11 cellular contexts compared by ENCODE assay signal in genomic region chr1:12180315-12180714, GRCh38. TPM values are rescaled to one million over a fixed set of nuclear protein-coding genes. Genes with fewer than 3 reads are reported as not detected.
DNase-seq lines count a peak whose midpoint lies in the region; ATAC-seq, FAIRE-seq and TF ChIP-seq lines count a peak whose summit lies in the region.
"Had no signal": no experiment of that assay in that cellular context is flagged by ENCODE, and none has a peak within 500 bp of the region (broad histone marks: within the 10 kb centered on the region; RNA-seq: fewer than 3 reads in every experiment).

No MANE protein-coding gene starts in this region.

- H3K36me3 ChIP-seq in heart left ventricle, result peaks cover 0 to 21% (median 0%) of the 10 kb centered on the region in 9 donors
- H3K36me3 ChIP-seq: ovary had no signal

- no peak for FAIRE-seq in GM12892 (lab: Jason Lieb, UNC)
- FAIRE-seq: colon had no signal

- H3K4me1 ChIP-seq in heart left ventricle, result peaks cover 13 to 100% (median 62%) of the 10 kb centered on the region in 12 donors

- peak overlapping the region; percentile 16 to 96 (median 62) for H3K27ac ChIP-seq in heart left ventricle
- H3K27ac ChIP-seq: ovary had no signal

- peak; percentile 5 to 38 (median 22) for ATAC-seq in heart left ventricle
- no peak for ATAC-seq in GM21367 (IDR thresholded peaks at IDR 0.05; ENCODE audit: unreplicated experiment)
- ATAC-seq in HG02884 (IDR thresholded peaks at IDR 0.05; ENCODE audit: unreplicated experiment), result no peak

- WGBS in heart left ventricle, 4 donors, result 59 to 76% (median 69%) methylated on average over 5 to 10 of the region's 10 CpGs

- intact Hi-C loops in heart left ventricle (cut with DNase I), result loop anchor here in 3 of 10 donors (5.0 to 10.0 kb wide), 3 partner anchors 33 to 46 kb away; no protein-coding TSS in a partner anchor

- no peak for TF ChIP-seq CTCF in heart left ventricle (IDR thresholded peaks at IDR 0.05)

- no peak overlapping the region for H3K4me3 ChIP-seq in heart left ventricle
- H3K4me3 ChIP-seq: ovary had no signal

- no peak for TF ChIP-seq POLR2A in heart left ventricle (IDR thresholded peaks at IDR 0.05)
- TF ChIP-seq POLR2A in GM12892 (IDR thresholded peaks at IDR 0.05; ENCODE audit: low read depth, low read length), result no peak

- peak; percentile 74 for DNase-seq in Ammon's horn (ENCODE audit: low spot score)
- DNase-seq in SKM-1 treated with dmso at 0.1 percent for 144 hours (lab: John Stamatoyannopoulos, UW; ENCODE audit: unreplicated experiment), result peak; percentile 95
- DNase-seq in heart left ventricle, result peak in 4 of 5 donors; percentile 65 to 82 (median 78)
- DNase-seq in pons (ENCODE audit: low spot score), result peak; percentile 84
- DNase-seq in GOT3 (lab: John Stamatoyannopoulos, UW), result no peak
- DNase-seq in GM12892 (ENCODE audit: insufficient read length), result no peak
- DNase-seq: NCI-H1092 treated with DMSO at 0.1 percent for 48 hours had no signal

- no peaks in the 10 kb centered on the region for H3K27me3 ChIP-seq in heart left ventricle
- H3K27me3 ChIP-seq: ovary had no signal

- no peaks in the 10 kb centered on the region for H3K9me3 ChIP-seq in heart left ventricle
- H3K9me3 ChIP-seq: ovary had no signal

RNA-seq across cellular contexts. Expression of gene TNFRSF1B, which starts 13.5 kb away (rescaled TPM):
- total RNA-seq in heart left ventricle, result 10 to 100 TPM; 11.2 to 71.0 (median 16.6) TPM
- polyA plus RNA-seq in heart left ventricle, result 10 to 100 TPM in 1 of 2 donors, 1 to 10 TPM in 1; 8.6 to 14.9 TPM
- 24.1 TPM for polyA plus RNA-seq in GM12892 (2012; ENCODE audit: missing spikeins)

RNA-seq across cellular contexts. Expression of gene VPS13D, which starts 49.5 kb away (rescaled TPM):
- total RNA-seq in heart left ventricle, result 100 to 1,000 TPM in 4 of 9 donors, 10 to 100 TPM in 5; 74.3 to 301 (median 95.8) TPM
- polyA plus RNA-seq in heart left ventricle, result 10 to 100 TPM; 32.1 to 84.8 TPM
- 6.5 TPM for polyA plus RNA-seq in GM12892 (2012; ENCODE audit: missing spikeins)

Comparison
In these comparisons a context has a peak if more than half of its experiments do, and no peak if none do; other contexts are left out.
1. DNase-seq: peak in Ammon's horn (single experiment), SKM-1 treated with dmso at 0.1 percent for 144 hours (single experiment), heart left ventricle (4 of 5) and pons (single experiment); none in GOT3 (single experiment) and GM12892 (single experiment).
2. ATAC-seq: peak in heart left ventricle (4 of 4); none in GM21367 (single experiment) and HG02884 (single experiment).